In genomic region chr2:30770791-30771190, GRCh38 we compare ENCODE assay signal across 23 cellular contexts. TPM values are rescaled to one million over a fixed set of nuclear protein-coding genes. Genes with fewer than 3 reads are reported as not detected.
DNase-seq lines count a peak whose midpoint lies in the region; TF ChIP-seq lines count a peak whose summit lies in the region.
"Had no signal": no experiment of that assay in that cellular context is flagged by ENCODE, and none has a peak within 500 bp of the region (broad histone marks: within the 10 kb centered on the region; RNA-seq: fewer than 3 reads in every experiment).

No MANE protein-coding gene starts in this region.

- H3K4me1 Mint-ChIP-seq in MCF 10A (ENCODE audit: insufficient read depth, unreplicated experiment), result no peaks in the 10 kb centered on the region
- H3K4me1 Mint-ChIP-seq in osteocyte (ENCODE audit: unreplicated experiment), result no peaks in the 10 kb centered on the region

- H4K20me1 ChIP-seq in Karpas-422 (ENCODE audit: insufficient read depth, low read depth, low read length), result no peaks in the 10 kb centered on the region; the same call in 1 of the 2 replicates

- H3K36me3 ChIP-seq in breast epithelium (no peaks in the 10 kb centered on the region), Karpas-422 (ENCODE audit: insufficient read depth, low read length) (no peaks in the 10 kb centered on the region)

- CTCF ChIA-PET in MCF 10A (lab: Yijun Ruan, JAX), result no interaction called here

- no TSS peak for BruUV-seq in MCF 10A (replicated peaks; lab: Mats Ljungman, UMichigan)

- H3K4me3 ChIP-seq in breast epithelium (no peak overlapping the region), Karpas-422 (ENCODE audit: low read length) (no peak overlapping the region)

- POLR2A ChIA-PET in MCF 10A (lab: Yijun Ruan, JAX), result no interaction called here

- TF ChIP-seq POLR2A in breast epithelium (IDR thresholded peaks at IDR 0.05), result no peak

- H3K27ac Mint-ChIP-seq in MCF 10A (ENCODE audit: low read depth, unreplicated experiment) (peak overlapping the region; percentile 40), osteocyte (ENCODE audit: unreplicated experiment) (no peak overlapping the region)

- no peaks in the 10 kb centered on the region for H3K79me2 ChIP-seq in Karpas-422 (ENCODE audit: low read length)

- H3K27ac ChIP-seq in breast epithelium (no peak overlapping the region), Karpas-422 (ENCODE audit: low read length) (no peak overlapping the region)
- H3K27ac ChIP-seq: C4-2B, KMS-11, RWPE1 had no signal

- H3K9me3 ChIP-seq in breast epithelium, result no peaks in the 10 kb centered on the region
- no peaks in the 10 kb centered on the region for H3K9me3 ChIP-seq in Karpas-422 (ENCODE audit: low read length)

- H3K4me3 Mint-ChIP-seq in MCF 10A (ENCODE audit: unreplicated experiment) (no peak overlapping the region), osteocyte (ENCODE audit: unreplicated experiment) (no peak overlapping the region)

- no peak overlapping the region for H3K4me2 ChIP-seq in Karpas-422 (ENCODE audit: low read depth, low read length, poor library complexity, severe bottlenecking)
- H3K4me2 ChIP-seq: KMS-11 had no signal

- H3K27me3 ChIP-seq in breast epithelium, result no peaks in the 10 kb centered on the region
- no peaks in the 10 kb centered on the region for H3K27me3 ChIP-seq in Karpas-422 (ENCODE audit: low read length)

- intact Hi-C loops in MCF 10A (cut with micrococcal nuclease), result no loop called here
- intact Hi-C loops in breast epithelium (cut with DNase I; ENCODE audit: low total_unique reads), result no loop called here

- H3K27me3 Mint-ChIP-seq in MCF 10A (ENCODE audit: insufficient read depth, unreplicated experiment), result peaks cover 88% of the 10 kb centered on the region
- peaks cover 5% of the 10 kb centered on the region for H3K27me3 Mint-ChIP-seq in osteocyte (ENCODE audit: unreplicated experiment)

- H3K9me2 ChIP-seq in Karpas-422 (replicated peaks; ENCODE audit: insufficient read depth, low read length), result no peaks in the 10 kb centered on the region

- H3K4me1 ChIP-seq in breast epithelium (no peaks in the 10 kb centered on the region), Karpas-422 (ENCODE audit: low read length) (peaks cover 9% of the 10 kb centered on the region)

- no peak for DNase-seq in MCF 10A (ENCODE audit: unreplicated experiment)
- no peak for DNase-seq in breast epithelium (ENCODE audit: low spot score in 2 of 2)
- peak; percentile 4 for DNase-seq in inferior parietal cortex (ENCODE audit: extremely low spot score)
- peak; percentile 44 for DNase-seq in osteocyte (ENCODE audit: extremely low spot score, unreplicated experiment)
- DNase-seq in Ammon's horn (ENCODE audit: low spot score), result no peak
- no peak for DNase-seq in GDM1 (lab: John Stamatoyannopoulos, UW)
- DNase-seq in Karpas-422, result no peak
- DNase-seq: AML-193; GF-D8; IMR-90; MV-4-11; NCI-H1105 treated with DMSO at 0.1 percent for 48 hours; NCI-H2029 treated with DMSO at 0.1 percent for 48 hours; NCI-H226; NCI-H524; NCI-H774; NK-92 treated with Interleukin-12 subunit alpha and Interleukin-12 subunit beta, amount 100 ng/mL, for 24 hours; SHP77 treated with DMSO at 0.1 percent for 48 hours had no signal

- TF ChIP-seq CTCF in MCF 10A (IDR thresholded peaks at IDR 0.05; ENCODE audit: unreplicated experiment) (no peak), breast epithelium (IDR thresholded peaks at IDR 0.05) (no peak), osteocyte (IDR thresholded peaks at IDR 0.05) (no peak)

- H3K9me3 Mint-ChIP-seq in MCF 10A (ENCODE audit: unreplicated experiment) (no peaks in the 10 kb centered on the region), osteocyte (ENCODE audit: unreplicated experiment) (no peaks in the 10 kb centered on the region)

- no peak overlapping the region for H3K9ac ChIP-seq in Karpas-422 (ENCODE audit: low read length)
- H3K9ac ChIP-seq: KMS-11 had no signal

- H3K36me3 Mint-ChIP-seq in MCF 10A (ENCODE audit: insufficient read depth, unreplicated experiment) (no peaks in the 10 kb centered on the region), osteocyte (ENCODE audit: unreplicated experiment) (no peaks in the 10 kb centered on the region)

- no peak overlapping the region for H2AFZ ChIP-seq in Karpas-422 (ENCODE audit: low read length)

RNA-seq across cellular contexts. Expression of gene CAPN13, which starts 36.5 kb away (rescaled TPM):
- total RNA-seq in MCF 10A (2022) (not detected in 2 replicates), breast epithelium (10 to 100 TPM in 2 of 3 donors, not detected in 1; 33.8 to 44.6 TPM), osteocyte (not detected in 2 replicates)
- not detected in 2 replicates for total RNA-seq in Karpas-422 (2014; rRNA removed; shearing (Covaris generic); ENCODE audit: low replicate concordance)
- total RNA-seq: A172, Daoy, IMR-90 had no signal

Comparison
In these comparisons a context has a peak if more than half of its experiments do, and no peak if none do; other contexts are left out.
1. DNase-seq: peak in inferior parietal cortex (single experiment) and osteocyte (single experiment); none in MCF 10A (single experiment), breast epithelium (0 of 2), Ammon's horn (single experiment), GDM1 (single experiment) and Karpas-422 (single experiment).